In genomic region chr16:27264151-27264550, GRCh38 we compare ENCODE assay signal across 1 cellular context.
A peak's percentile ranks its signal among the peaks of the same experiment; 100 is the strongest.
TF ChIP-seq lines count a peak whose summit lies in the region.

No MANE protein-coding gene starts in this region.

TF ChIP-seq in endothelial cell of umbilical vein, 7 proteins besides CTCF, POLR2A, EP300 and RAD21:
- TF ChIP-seq EZH2 (IDR thresholded peaks at IDR 0.05; ENCODE audit: borderline replicate concordance, low read depth, low read length, severe bottlenecking) (no peak), POLR2AphosphoS5 (IDR thresholded peaks at IDR 0.05; ENCODE audit: insufficient read depth, low read depth, low read length) (no peak), MAX (IDR thresholded peaks at IDR 0.05; ENCODE audit: insufficient read depth, insufficient read length) (no peak), JUN (IDR thresholded peaks at IDR 0.05; ENCODE audit: borderline replicate concordance, insufficient read depth, insufficient read length, low read depth) (peak; percentile 61), FOS (IDR thresholded peaks at IDR 0.05; ENCODE audit: borderline replicate concordance, insufficient read depth, low read length) (peak; percentile 63), MYC (IDR thresholded peaks at IDR 0.05; ENCODE audit: low read depth, low read length) (no peak)
